19 cellular contexts compared by ENCODE assay signal in genomic region chr13:33392794-33393371, GRCh38.
DNase-seq lines count a peak whose midpoint lies in the region; ATAC-seq and TF ChIP-seq lines count a peak whose summit lies in the region.
"Had no signal": no experiment of that assay in that cellular context is flagged by ENCODE, and none has a peak within 500 bp of the region (broad histone marks: within the 10 kb centered on the region; RNA-seq: fewer than 3 reads in every experiment).

No MANE protein-coding gene starts in this region.

- no peak overlapping the region for H2AK5ac ChIP-seq in trophoblast cell (ENCODE audit: low read length)

- ATAC-seq in GM23338 (no peak), mucosa of descending colon (peak; percentile 79), HG02852 (IDR thresholded peaks at IDR 0.05; ENCODE audit: unreplicated experiment) (no peak)

- intact Hi-C loops in mucosa of descending colon (cut with DNase I, micrococcal nuclease), result no loop called here
- intact Hi-C loops in stomach (cut with DNase I; ENCODE audit: low total_unique reads), result no loop called here

- H3K27ac Mint-ChIP-seq in GM23338, result no peak overlapping the region

- H3K14ac ChIP-seq in trophoblast cell (ENCODE audit: low read length), result no peak overlapping the region

- 30 to 57% (median 37%) methylated on average over 3 of the region's 3 CpGs for WGBS in stomach, 5 donors
- no CpG with 5 or more reads among the region's 3 CpGs for WGBS in trophoblast cell (ENCODE audit: extremely low coverage, insufficient coverage, insufficient read length)

- H3K9me2 ChIP-seq in GM23338 (ENCODE audit: insufficient read depth), result 0 out of 2 replicates have a peak, but pooled peaks cover 5% of the 10 kb centered on the region

- H3K27me3 ChIP-seq in GM23338 (ENCODE audit: insufficient read depth) (no peaks in the 10 kb centered on the region), stomach (no peaks in the 10 kb centered on the region), trophoblast cell (ENCODE audit: insufficient read depth, low read length) (no peaks in the 10 kb centered on the region)

- no peaks in the 10 kb centered on the region for H3K79me1 ChIP-seq in trophoblast cell (ENCODE audit: low read length)

- H3K27me3 Mint-ChIP-seq in GM23338 (ENCODE audit: insufficient read depth, low read depth, poor library complexity), result no peaks in the 10 kb centered on the region

- H3K36me3 ChIP-seq in GM23338 (ENCODE audit: insufficient read depth) (no peaks in the 10 kb centered on the region), mucosa of descending colon (ENCODE audit: low read depth) (no peaks in the 10 kb centered on the region), stomach (no peaks in the 10 kb centered on the region), trophoblast cell (ENCODE audit: control insufficient read depth in 1 of 2, insufficient read depth in 2 of 2, low read length in 2 of 2) (no peaks in the 10 kb centered on the region)
- H3K36me3 ChIP-seq: HAP-1 had no signal

- no peak overlapping the region for H3K9ac ChIP-seq in trophoblast cell (ENCODE audit: low read length)

- TF ChIP-seq POLR2A in stomach (IDR thresholded peaks at IDR 0.05), result no peak

- TF ChIP-seq EP300 in stomach (IDR thresholded peaks at IDR 0.05), result no peak

- H2BK12ac ChIP-seq in trophoblast cell (ENCODE audit: low read length), result no peak overlapping the region

- H3K4ac ChIP-seq in trophoblast cell (ENCODE audit: low read depth, low read length), result no peak overlapping the region

- no peak overlapping the region for H2BK120ac ChIP-seq in trophoblast cell (ENCODE audit: insufficient read depth, low read length, poor library complexity)

- H3K9me3 ChIP-seq in mucosa of descending colon, result no peaks in the 10 kb centered on the region
- H3K9me3 ChIP-seq in stomach, result no peaks in the 10 kb centered on the region
- H3K9me3 ChIP-seq in trophoblast cell (ENCODE audit: insufficient read depth, low read depth, low read length), result no peaks in the 10 kb centered on the region
- H3K9me3 ChIP-seq: HAP-1 had no signal

- H4K12ac ChIP-seq in trophoblast cell (ENCODE audit: low read depth, low read length), result no peak overlapping the region

- H3F3A ChIP-seq in GM23338 (replicated peaks; ENCODE audit: low read depth), result no peaks in the 10 kb centered on the region

- H3K23ac ChIP-seq in trophoblast cell (ENCODE audit: low read length), result no peak overlapping the region

- H3K4me3 ChIP-seq in GM23338 (no peak overlapping the region), mucosa of descending colon (no peak overlapping the region), stomach (no peak overlapping the region), trophoblast cell (ENCODE audit: low read depth, low read length) (no peak overlapping the region)
- H3K4me3 ChIP-seq: HAP-1 had no signal

- H3K79me2 ChIP-seq in GM23338 (replicated peaks; ENCODE audit: insufficient read depth), result no peaks in the 10 kb centered on the region
- H3K79me2 ChIP-seq in trophoblast cell (ENCODE audit: control insufficient read depth, insufficient read depth, low read length, poor library complexity), result no peaks in the 10 kb centered on the region

- H3K27ac ChIP-seq in GM23338 (ENCODE audit: low read depth) (no peak overlapping the region), stomach (peak overlapping the region; percentile 1 to 79 (median 44)), trophoblast cell (ENCODE audit: low read depth, low read length) (no peak overlapping the region)

- no peak overlapping the region for H4K91ac ChIP-seq in trophoblast cell (ENCODE audit: low read depth, low read length)

- no peaks in the 10 kb centered on the region for H4K20me1 ChIP-seq in GM23338 (replicated peaks; ENCODE audit: insufficient read depth)

- TF ChIP-seq CTCF in GM23338 (conservative IDR thresholded peaks at IDR 0.05; ENCODE audit: low read depth in 2 of 2) (no peak), mucosa of descending colon (IDR thresholded peaks at IDR 0.05) (no peak), stomach (IDR thresholded peaks at IDR 0.05) (no peak)

- H3K4me1 Mint-ChIP-seq in GM23338, result no peaks in the 10 kb centered on the region

- DNase-seq in GM23338 (ENCODE audit: low spot score) (no peak), astrocyte of the hippocampus (ENCODE audit: low read depth, low spot score) (peak; percentile 49), mucosa of descending colon (no peak), stomach (no peak), epidermal melanocyte (ENCODE audit: insufficient read length, low spot score) (no peak), trophoblast cell (no peak), NOMO-1 treated with dmso at 0.1 percent for 144 hours (lab: John Stamatoyannopoulos, UW; ENCODE audit: unreplicated experiment) (no peak)
- DNase-seq: Calu3; DMS53; KBM-7; NCI-H1436 treated with DMSO at 0.1 percent for 48 hours; NCI-H2081; NCI-H345; NCI-H526 treated with DMSO at 0.1 percent for 48 hours; NK-92 treated with Interleukin-12 subunit alpha and Interleukin-12 subunit beta, amount 100 ng/mL, for 24 hours; OCI-M1; SHP77 treated with DMSO at 0.1 percent for 48 hours had no signal

- H2AFZ ChIP-seq in GM23338 (peak overlapping the region; percentile 78), trophoblast cell (ENCODE audit: insufficient read depth, low read length, poor library complexity) (no peak overlapping the region)

- no peak overlapping the region for H4K8ac ChIP-seq in trophoblast cell (ENCODE audit: low read depth, low read length)

- no peak overlapping the region for H3K4me3 Mint-ChIP-seq in GM23338

- H3K4me2 ChIP-seq in GM23338 (no peak overlapping the region), trophoblast cell (ENCODE audit: low read length) (no peak overlapping the region)

- peaks cover 3% of the 10 kb centered on the region; the same call in 1 of the 3 replicates for H3K9me3 Mint-ChIP-seq in GM23338

- H3K18ac ChIP-seq in trophoblast cell (ENCODE audit: low read length), result no peak overlapping the region

- H3K36me3 Mint-ChIP-seq in GM23338 (ENCODE audit: low read depth), result no peaks in the 10 kb centered on the region

- no peaks in the 10 kb centered on the region for H3K4me1 ChIP-seq in GM23338 (ENCODE audit: insufficient read depth)
- H3K4me1 ChIP-seq in mucosa of descending colon (ENCODE audit: low read depth), result peaks cover 5% of the 10 kb centered on the region
- H3K4me1 ChIP-seq in stomach, result peaks cover 0 to 35% (median 18%) of the 10 kb centered on the region in 4 donors
- no peaks in the 10 kb centered on the region for H3K4me1 ChIP-seq in trophoblast cell (ENCODE audit: control insufficient read depth in 1 of 2, insufficient read depth in 2 of 2, low read length in 2 of 2)
- H3K4me1 ChIP-seq: HAP-1 had no signal

- no peak overlapping the region for H2BK5ac ChIP-seq in trophoblast cell (ENCODE audit: low read depth, low read length, poor library complexity)

TF ChIP-seq in GM23338, 12 proteins besides CTCF, POLR2A, EP300 and RAD21 (continues in another document):
- TF ChIP-seq, protein P1, sequence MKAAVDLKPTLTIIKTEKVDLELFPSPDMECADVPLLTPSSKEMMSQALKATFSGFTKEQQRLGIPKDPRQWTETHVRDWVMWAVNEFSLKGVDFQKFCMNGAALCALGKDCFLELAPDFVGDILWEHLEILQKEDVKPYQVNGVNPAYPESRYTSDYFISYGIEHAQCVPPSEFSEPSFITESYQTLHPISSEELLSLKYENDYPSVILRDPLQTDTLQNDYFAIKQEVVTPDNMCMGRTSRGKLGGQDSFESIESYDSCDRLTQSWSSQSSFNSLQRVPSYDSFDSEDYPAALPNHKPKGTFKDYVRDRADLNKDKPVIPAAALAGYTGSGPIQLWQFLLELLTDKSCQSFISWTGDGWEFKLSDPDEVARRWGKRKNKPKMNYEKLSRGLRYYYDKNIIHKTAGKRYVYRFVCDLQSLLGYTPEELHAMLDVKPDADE (IDR thresholded peaks at IDR 0.05), result no peak

Comparison
In these comparisons a context has a peak if more than half of its experiments do, and no peak if none do; other contexts are left out.
1. H3K27ac ChIP-seq: peak in stomach (5 of 5); none in GM23338 (single experiment) and trophoblast cell (single experiment).